Comparison of ENCODE assay signal across 21 cellular contexts in genomic region chrX:69284491-69284890, GRCh38.
A peak's percentile ranks its signal among the peaks of the same experiment; 100 is the strongest.
DNase-seq lines count a peak whose midpoint lies in the region; TF ChIP-seq lines count a peak whose summit lies in the region.
"Had no signal": no experiment of that assay in that cellular context is flagged by ENCODE, and none has a peak within 500 bp of the region (broad histone marks: within the 10 kb centered on the region; RNA-seq: fewer than 3 reads in every experiment).

No MANE protein-coding gene starts in this region.

- H3K36me3 ChIP-seq in A673 (ENCODE audit: insufficient read depth, low read length, poor library complexity, severe bottlenecking) (no peaks in the 10 kb centered on the region), mesenchymal stem cell (ENCODE audit: control insufficient read depth in 1 of 2, insufficient read depth in 2 of 2, low read depth in 1 of 2, low read length in 2 of 2) (no peaks in the 10 kb centered on the region), neural progenitor cell (no peaks in the 10 kb centered on the region), uterus (no peaks in the 10 kb centered on the region)
- H3K36me3 ChIP-seq: BE2C; BLaER1 treated with 17β-estradiol and CSF1 and Interleukin-3, amounts not matched to agents 10 nM and 100 nM had no signal

- H3K23ac ChIP-seq in mesenchymal stem cell (ENCODE audit: low read length in 2 of 2): no peak overlapping the region

- peak overlapping the region; percentile 13 for H4K8ac ChIP-seq in mesenchymal stem cell (ENCODE audit: low read length)

- peaks cover 4% of the 10 kb centered on the region for H3K9me3 Mint-ChIP-seq in neural progenitor cell
- H3K9me3 Mint-ChIP-seq: CD14-positive monocyte; CD4-positive, alpha-beta T cell; GM23338 had no signal

- H3K4me1 Mint-ChIP-seq in neural progenitor cell: peaks cover 53% of the 10 kb centered on the region

- no peaks in the 10 kb centered on the region for H3K79me2 ChIP-seq in neural progenitor cell (ENCODE audit: low read depth)

- TF ChIP-seq CTCF in A673 (conservative IDR thresholded peaks at IDR 0.05; ENCODE audit: low read depth, low read length) (no peak), neural progenitor cell (IDR thresholded peaks at IDR 0.05) (no peak), uterus (IDR thresholded peaks at IDR 0.05) (no peak), dorsolateral prefrontal cortex (IDR thresholded peaks at IDR 0.05 in 54 of 56, conservative IDR thresholded peaks at IDR 0.05 in 2 of 56; ENCODE audit: low read depth in 1 of 56, partially characterized antibody in 56 of 56) (no peak)

- no peak overlapping the region for H2BK120ac ChIP-seq in mesenchymal stem cell (ENCODE audit: low read depth, low read length)

- no peak overlapping the region for H3K4me2 ChIP-seq in mesenchymal stem cell (ENCODE audit: low read length, poor library complexity, severe bottlenecking)
- no peak overlapping the region for H3K4me2 ChIP-seq in neural progenitor cell
- H3K4me2 ChIP-seq: BLaER1 treated with 17β-estradiol and CSF1 and Interleukin-3, amounts not matched to agents 10 nM and 100 nM had no signal

- POLR2A ChIA-PET in A673 (lab: Charles Lee; ENCODE audit: low non-redundant PET): no interaction called here

- no peak overlapping the region for H3K14ac ChIP-seq in mesenchymal stem cell (ENCODE audit: low read length in 2 of 2)

- H3K4ac ChIP-seq in mesenchymal stem cell (ENCODE audit: low read depth in 1 of 2, low read length in 2 of 2): no peak overlapping the region

- no peak overlapping the region for H2AFZ ChIP-seq in mesenchymal stem cell (ENCODE audit: low read depth, low read length)
- H2AFZ ChIP-seq in neural progenitor cell (replicated peaks): no peak overlapping the region
- H2AFZ ChIP-seq: GM23338 had no signal

- H3K36me3 Mint-ChIP-seq in neural progenitor cell: no peaks in the 10 kb centered on the region
- H3K36me3 Mint-ChIP-seq: CD14-positive monocyte had no signal

- H4K91ac ChIP-seq in mesenchymal stem cell (ENCODE audit: low read length): no peak overlapping the region

- no peak overlapping the region for H2BK15ac ChIP-seq in mesenchymal stem cell (ENCODE audit: low read depth, poor library complexity, severe bottlenecking)

- no peak overlapping the region for H3K27ac Mint-ChIP-seq in neural progenitor cell
- H3K27ac Mint-ChIP-seq: CD14-positive monocyte; CD4-positive, alpha-beta T cell; GM23338; H9 had no signal

- DNase-seq in A673 (ENCODE audit: low spot score): no peak
- DNase-seq in mesenchymal stem cell: no peak
- no peak for DNase-seq in neural progenitor cell (ENCODE audit: low spot score)
- no peak for DNase-seq in uterus
- no peak for DNase-seq in NK-92 treated with Interleukin-12 subunit alpha and Interleukin-12 subunit beta, amount 100 ng/mL, for 24 hours (lab: John Stamatoyannopoulos, UW)
- no peak for DNase-seq in NCI-H1417 (lab: John Stamatoyannopoulos, UW)
- DNase-seq in dorsolateral prefrontal cortex: no peak
- DNase-seq: ACHN; AML-193; BE2C; Calu3; CD4-positive, alpha-beta T cell; COR-L47; DMS53; DMS79 treated with DMSO at 0.1 percent for 48 hours; GF-D8; H9 had no signal

- intact Hi-C loops in A673 (cut with micrococcal nuclease; ENCODE audit: unreplicated experiment) (loop anchor here (10.0 kb wide), 2 partner anchors 130 to 1090 kb away; no protein-coding TSS in a partner anchor), uterus (cut with DNase I; ENCODE audit: low total_unique reads) (loop anchor here (10.0 kb wide), 1 partner anchor 220 kb away; no protein-coding TSS in a partner anchor), dorsolateral prefrontal cortex (cut with DNase I) (no loop called here)

- H3F3A ChIP-seq in neural progenitor cell (ENCODE audit: low read depth): peaks cover 4% of the 10 kb centered on the region

- no peak overlapping the region for H2AK5ac ChIP-seq in mesenchymal stem cell (ENCODE audit: low read length, severe bottlenecking)

- H3K18ac ChIP-seq in mesenchymal stem cell (ENCODE audit: low read depth in 1 of 2, low read length in 2 of 2): no peak overlapping the region

- no peak overlapping the region for H3K4me3 ChIP-seq in A673 (ENCODE audit: low read depth, low read length, poor library complexity, severe bottlenecking)
- H3K4me3 ChIP-seq in mesenchymal stem cell (ENCODE audit: insufficient read depth in 1 of 2, low read depth in 1 of 2, low read length in 2 of 2): no peak overlapping the region
- H3K4me3 ChIP-seq in neural progenitor cell: no peak overlapping the region
- no peak overlapping the region for H3K4me3 ChIP-seq in uterus
- H3K4me3 ChIP-seq in dorsolateral prefrontal cortex: no peak overlapping the region
- H3K4me3 ChIP-seq: BLaER1 treated with 17β-estradiol and CSF1 and Interleukin-3, amounts not matched to agents 10 nM and 100 nM; GM23338 had no signal

- H3K9me3 ChIP-seq in A673 (ENCODE audit: low read depth, low read length, poor library complexity, severe bottlenecking): no peaks in the 10 kb centered on the region
- H3K9me3 ChIP-seq in mesenchymal stem cell (ENCODE audit: control insufficient read depth, low read length): no peaks in the 10 kb centered on the region
- no peaks in the 10 kb centered on the region for H3K9me3 ChIP-seq in neural progenitor cell (ENCODE audit: low read depth)
- no peaks in the 10 kb centered on the region for H3K9me3 ChIP-seq in uterus
- H3K9me3 ChIP-seq: BE2C; BLaER1 treated with 17β-estradiol and CSF1 and Interleukin-3, amounts not matched to agents 10 nM and 100 nM had no signal

- peak overlapping the region; percentile 63 for H3K4me3 Mint-ChIP-seq in neural progenitor cell
- H3K4me3 Mint-ChIP-seq: CD14-positive monocyte; CD4-positive, alpha-beta T cell; GM23338; H9 had no signal

- H3K27me3 ChIP-seq in A673 (replicated peaks; ENCODE audit: insufficient read depth, low read depth, low read length, poor library complexity) (no peaks in the 10 kb centered on the region), mesenchymal stem cell (ENCODE audit: control insufficient read depth in 1 of 2, insufficient read depth in 1 of 2, low read length in 2 of 2) (peaks cover 10 to 80% of the 10 kb centered on the region in 2 experiments), neural progenitor cell (no peaks in the 10 kb centered on the region), uterus (no peaks in the 10 kb centered on the region), dorsolateral prefrontal cortex (peaks cover 0 to 82% (median 18%) of the 10 kb centered on the region in 45 donors)
- H3K27me3 ChIP-seq: BE2C had no signal

- WGBS in mesenchymal stem cell: 88% methylated on average over 4 of the region's 8 CpGs

- no TSS peak for BruUV-seq in A673 (replicated peaks; lab: Mats Ljungman, UMichigan)

- no peaks in the 10 kb centered on the region for H3K79me1 ChIP-seq in mesenchymal stem cell (replicated peaks; ENCODE audit: low read length, poor library complexity, severe bottlenecking)

- H3K27me3 Mint-ChIP-seq in neural progenitor cell (ENCODE audit: insufficient read depth, low read depth): peaks cover 10% of the 10 kb centered on the region

- H4K20me1 ChIP-seq in neural progenitor cell (ENCODE audit: low read depth): no peaks in the 10 kb centered on the region

- no peak overlapping the region for H2BK12ac ChIP-seq in mesenchymal stem cell (ENCODE audit: low read length in 2 of 2)

- peaks cover 66% of the 10 kb centered on the region for H3K4me1 ChIP-seq in A673 (ENCODE audit: insufficient read depth, low read length, poor library complexity, severe bottlenecking)
- H3K4me1 ChIP-seq in mesenchymal stem cell (ENCODE audit: control insufficient read depth, insufficient read depth, low read depth, low read length): peaks cover 5% of the 10 kb centered on the region
- peaks cover 11% of the 10 kb centered on the region for H3K4me1 ChIP-seq in neural progenitor cell
- H3K4me1 ChIP-seq in uterus: peaks cover 0 to 4% of the 10 kb centered on the region in 2 donors
- H3K4me1 ChIP-seq: BE2C had no signal

- no peak overlapping the region for H3K9ac ChIP-seq in mesenchymal stem cell (ENCODE audit: low read length)
- no peak overlapping the region for H3K9ac ChIP-seq in neural progenitor cell
- H3K9ac ChIP-seq: BLaER1 treated with 17β-estradiol and CSF1 and Interleukin-3, amounts not matched to agents 10 nM and 100 nM had no signal

- peak overlapping the region; percentile 80 for H3K27ac ChIP-seq in A673 (ENCODE audit: low read depth, low read length, poor library complexity, severe bottlenecking)
- no peak overlapping the region for H3K27ac ChIP-seq in mesenchymal stem cell (ENCODE audit: low read length, poor library complexity, severe bottlenecking)
- no peak overlapping the region for H3K27ac ChIP-seq in neural progenitor cell
- peak overlapping the region; percentile 70 to 87 for H3K27ac ChIP-seq in uterus
- H3K27ac ChIP-seq in dorsolateral prefrontal cortex: no peak overlapping the region
- H3K27ac ChIP-seq: 22Rv1; BLaER1 treated with 17β-estradiol and CSF1 and Interleukin-3, amounts not matched to agents 10 nM and 100 nM had no signal

- no peak for TF ChIP-seq POLR2A in uterus (IDR thresholded peaks at IDR 0.05)

- CTCF ChIA-PET in A673 (lab: Charles Lee): interaction anchor here (2.0 kb wide), 1 partner anchor 456 kb away, joined by 8 read pairs; no protein-coding TSS in a partner anchor

- no peak overlapping the region for H2BK5ac ChIP-seq in mesenchymal stem cell (ENCODE audit: low read depth, low read length, poor library complexity, severe bottlenecking)

Comparison
In these comparisons a context has a peak if more than half of its experiments do, and no peak if none do; other contexts are left out.
1. H3K27ac ChIP-seq: peak in A673 (single experiment) and uterus (2 of 2); none in mesenchymal stem cell (single experiment), neural progenitor cell (single experiment) and dorsolateral prefrontal cortex (0 of 59).
2. intact Hi-C loops: an anchor here in A673 (10.0 kb wide) and uterus (10.0 kb wide); none called in dorsolateral prefrontal cortex.